12 cellular contexts compared by ENCODE assay signal in genomic region chr14:82854851-82855250, GRCh38.
"Had no signal": no experiment of that assay in that cellular context is flagged by ENCODE, and none has a peak within 500 bp of the region (broad histone marks: within the 10 kb centered on the region; RNA-seq: fewer than 3 reads in every experiment).

No MANE protein-coding gene starts in this region.

- H3K9me3 Mint-ChIP-seq: nephron progenitor cell; stimulated activated naive CD8-positive, alpha-beta T cell treated with anti-CD3 and anti-CD28 coated beads, Interleukin-15, Interleukin-2, amounts not matched to agents 100 ng/mL and 50 ng/mL, for 24 hours had no signal

- H3K27ac Mint-ChIP-seq: activated CD8-positive, alpha-beta T cell treated with anti-CD3 and anti-CD28 coated beads for 36 hours; nephron progenitor cell; stimulated activated naive CD8-positive, alpha-beta T cell treated with anti-CD3 and anti-CD28 coated beads, Interleukin-15, Interleukin-2, amounts not matched to agents 100 ng/mL and 50 ng/mL, for 24 hours had no signal

- DNase-seq: activated CD8-positive, alpha-beta memory T cell treated with anti-CD3 and anti-CD28 coated beads, Interleukin-2, amount 50 U/mL, for 48 hours; activated CD8-positive, alpha-beta T cell treated with anti-CD3 and anti-CD28 coated beads for 36 hours; aorta; esophagus squamous epithelium; left lung; nephron progenitor cell; ovary; stimulated activated CD4-positive, alpha-beta T cell treated with anti-CD3 and anti-CD28 coated beads, Interleukin-15, amount 100 ng/mL, for 24 hours; stimulated activated CD4-positive, alpha-beta T cell treated with anti-CD3 and anti-CD28 coated beads, Interleukin-4, amount 100 ng/mL, for 24 hours; upper lobe of right lung had no signal

- FAIRE-seq: bronchial epithelial cell had no signal

- H3K4me3 Mint-ChIP-seq: activated CD8-positive, alpha-beta T cell treated with anti-CD3 and anti-CD28 coated beads for 36 hours; nephron progenitor cell; stimulated activated naive CD8-positive, alpha-beta T cell treated with anti-CD3 and anti-CD28 coated beads, Interleukin-15, Interleukin-2, amounts not matched to agents 100 ng/mL and 50 ng/mL, for 24 hours had no signal

- H3K27me3 Mint-ChIP-seq: activated CD8-positive, alpha-beta T cell treated with anti-CD3 and anti-CD28 coated beads for 36 hours; stimulated activated naive CD8-positive, alpha-beta T cell treated with anti-CD3 and anti-CD28 coated beads, Interleukin-15, Interleukin-2, amounts not matched to agents 100 ng/mL and 50 ng/mL, for 24 hours had no signal
